8 cellular contexts compared by ENCODE assay signal in genomic region chr16:85253127-85253941, GRCh38.
DNase-seq lines count a peak whose midpoint lies in the region; ATAC-seq and TF ChIP-seq lines count a peak whose summit lies in the region.

No MANE protein-coding gene starts in this region.

- no peaks in the 10 kb centered on the region for H3K9me3 ChIP-seq in CD4-positive, alpha-beta T cell (ENCODE audit: control insufficient read depth, low read length)
- no peaks in the 10 kb centered on the region for H3K9me3 ChIP-seq in H9 (ENCODE audit: control insufficient read depth, low read depth, low read length)
- H3K9me3 ChIP-seq in heart left ventricle, result no peaks in the 10 kb centered on the region
- H3K9me3 ChIP-seq in gastrocnemius medialis, result no peaks in the 10 kb centered on the region

- no peak overlapping the region for H2AK5ac ChIP-seq in H9 (ENCODE audit: insufficient read length, low read length)

- H3K9ac ChIP-seq in H9 (ENCODE audit: extremely low read depth, insufficient read length, low read length), result no peak overlapping the region

- no peak overlapping the region for H3T11ph ChIP-seq in H9 (ENCODE audit: low read length)

- H3K4me3 Mint-ChIP-seq in CD4-positive, alpha-beta T cell, result no peak overlapping the region
- H3K4me3 Mint-ChIP-seq in H9, result no peak overlapping the region; a peak in 1 of 5 replicates
- no peak overlapping the region for H3K4me3 Mint-ChIP-seq in activated naive CD4-positive, alpha-beta T cell treated with anti-CD3 and anti-CD28 coated beads for 36 hours

- no peak overlapping the region for H3K18ac ChIP-seq in H9 (ENCODE audit: insufficient read length, low read depth, low read length)

- no peak overlapping the region for H3K4ac ChIP-seq in H9 (ENCODE audit: low read depth, low read length)

- no peak overlapping the region for H3K23ac ChIP-seq in H9 (ENCODE audit: insufficient read length, low read depth, low read length)

- no peak overlapping the region for H3K14ac ChIP-seq in H9 (ENCODE audit: insufficient read depth, low read length)

- peaks cover 4% of the 10 kb centered on the region for H4K20me1 ChIP-seq in H9 (ENCODE audit: control insufficient read depth, insufficient read depth, insufficient read length)

- CTCF ChIA-PET in CD4-positive, alpha-beta T cell (lab: Charles Lee), result interaction anchor here (0.7 to 1.7 kb wide), 3 partner anchors 8 to 14 kb away, joined by 3 to 4 read pairs (median 3); no protein-coding TSS in a partner anchor
- CTCF ChIA-PET in activated naive CD4-positive, alpha-beta T cell treated with anti-CD3 and anti-CD28 coated beads for 36 hours (lab: Charles Lee), result interaction anchor here (0.6 to 2.6 kb wide), 20 partner anchors 8 to 357 kb away, joined by 3 to 15 read pairs (median 3); no protein-coding TSS in a partner anchor

- peaks cover 3% of the 10 kb centered on the region for H3K27me3 ChIP-seq in CD4-positive, alpha-beta T cell (ENCODE audit: control insufficient read depth, insufficient read depth, low read length)
- H3K27me3 ChIP-seq in H9 (ENCODE audit: insufficient read depth, low read length) (no peaks in the 10 kb centered on the region), heart left ventricle (peaks cover 0 to 1% (median 0%) of the 10 kb centered on the region in 9 donors), gastrocnemius medialis (no peaks in the 10 kb centered on the region)

- no peak overlapping the region for H3K56ac ChIP-seq in H9 (ENCODE audit: insufficient read length, low read depth, low read length)

- H3K9me3 Mint-ChIP-seq in CD4-positive, alpha-beta T cell, result no peaks in the 10 kb centered on the region
- H3K9me3 Mint-ChIP-seq in H9, result no peaks in the 10 kb centered on the region
- no peaks in the 10 kb centered on the region for H3K9me3 Mint-ChIP-seq in activated naive CD4-positive, alpha-beta T cell treated with anti-CD3 and anti-CD28 coated beads for 36 hours

- H3K27ac ChIP-seq in CD4-positive, alpha-beta T cell (ENCODE audit: low read depth, low read length), result no peak overlapping the region
- H3K27ac ChIP-seq in H9 (ENCODE audit: insufficient read length, low read depth, low read length) (no peak overlapping the region), heart left ventricle (no peak overlapping the region), gastrocnemius medialis (no peak overlapping the region)

- no peak overlapping the region for H3K4me3 ChIP-seq in heart left ventricle
- no peak overlapping the region for H3K4me3 ChIP-seq in gastrocnemius medialis

- no peak overlapping the region for H2BK12ac ChIP-seq in H9 (ENCODE audit: insufficient read length, low read depth, low read length)

- no peak overlapping the region for H2BK5ac ChIP-seq in H9 (ENCODE audit: insufficient read length, low read length)

- no peak overlapping the region for H4K91ac ChIP-seq in H9 (ENCODE audit: insufficient read length, low read depth, low read length)

- peak; percentile 86 for ATAC-seq in CD4-positive, alpha-beta T cell (ENCODE audit: poor library complexity)
- ATAC-seq in heart left ventricle (peak; percentile 52 to 74 (median 62)), gastrocnemius medialis (peak in 1 of 2 donors; percentile 48), GM18517 (IDR thresholded peaks at IDR 0.05; ENCODE audit: unreplicated experiment) (no peak), HG03457 (IDR thresholded peaks at IDR 0.05; ENCODE audit: unreplicated experiment) (no peak)

- H2BK120ac ChIP-seq in H9 (ENCODE audit: low read depth, low read length, poor library complexity, severe bottlenecking), result no peak overlapping the region

- H2AFZ ChIP-seq in H9 (ENCODE audit: low read length), result no peak overlapping the region

- H2BK15ac ChIP-seq in H9 (ENCODE audit: low read depth, low read length), result no peak overlapping the region

- H3K4me1 ChIP-seq in H9 (ENCODE audit: insufficient read depth, low read length) (no peaks in the 10 kb centered on the region), heart left ventricle (no peaks in the 10 kb centered on the region), gastrocnemius medialis (peaks cover 0 to 10% of the 10 kb centered on the region in 2 donors)

- no peak overlapping the region for H4K8ac ChIP-seq in H9 (replicated peaks; ENCODE audit: insufficient read length, low read depth, low read length)

- H3K79me2 ChIP-seq in H9 (ENCODE audit: insufficient read depth, low read length), result no peaks in the 10 kb centered on the region; the same call in 1 of the 2 replicates

- H3K79me1 ChIP-seq in H9 (ENCODE audit: insufficient read depth, low read depth, low read length, poor library complexity, severe bottlenecking), result no peaks in the 10 kb centered on the region

- H3K4me2 ChIP-seq in H9 (ENCODE audit: insufficient read depth, insufficient read length, low read length), result no peak overlapping the region

- in situ Hi-C loops in SK-MEL-5 (cut with HindIII; ENCODE audit: low pct_unique_long_range_greater_than_20kb, low sequenced_read_pairs), result no loop called here
- in situ Hi-C loops in gastrocnemius medialis (cut with MboI; ENCODE audit: low sequenced_read_pairs in 4 of 4), result loop anchor here in 1 of 4 donors (25.0 kb wide), 1 partner anchor 459 kb away; no protein-coding TSS in a partner anchor

- WGBS in H9 (ENCODE audit: extremely low coverage, insufficient read length, low lambda C conversion rate), result no CpG with 5 or more reads among the region's 20 CpGs
- 57 to 70% (median 63%) methylated on average over 10 to 20 of the region's 20 CpGs for WGBS in heart left ventricle, 4 donors

- H2BK20ac ChIP-seq in H9 (ENCODE audit: low read depth, low read length, poor library complexity, severe bottlenecking), result no peak overlapping the region

- H3K36me3 Mint-ChIP-seq in CD4-positive, alpha-beta T cell (ENCODE audit: low read depth), result no peaks in the 10 kb centered on the region
- no peaks in the 10 kb centered on the region; a peak in 1 of 7 replicates for H3K36me3 Mint-ChIP-seq in H9 (ENCODE audit: insufficient read depth in 1 of 3, low read depth in 3 of 3)
- H3K36me3 Mint-ChIP-seq in activated naive CD4-positive, alpha-beta T cell treated with anti-CD3 and anti-CD28 coated beads for 36 hours (ENCODE audit: low read depth), result no peaks in the 10 kb centered on the region

- peaks cover 8% of the 10 kb centered on the region for H3K27me3 Mint-ChIP-seq in CD4-positive, alpha-beta T cell
- H3K27me3 Mint-ChIP-seq in H9 (ENCODE audit: low read depth), result no peaks in the 10 kb centered on the region
- H3K27me3 Mint-ChIP-seq in activated naive CD4-positive, alpha-beta T cell treated with anti-CD3 and anti-CD28 coated beads for 36 hours (ENCODE audit: low read depth), result peaks cover 4% of the 10 kb centered on the region

- H4K5ac ChIP-seq in H9 (ENCODE audit: insufficient read length, low read depth, low read length), result no peak overlapping the region

- peak; percentile 44 to 74 (median 56) for DNase-seq in CD4-positive, alpha-beta T cell
- DNase-seq in H9 (peak; percentile 82), SK-MEL-5 (ENCODE audit: low read depth, low spot score) (peak; percentile 52), heart left ventricle (peak in 4 of 5 donors; percentile 44 to 79 (median 56)), gastrocnemius medialis (peak in 1 of 2 donors; percentile 24)
- peak; percentile 73 for DNase-seq in activated naive CD4-positive, alpha-beta T cell treated with anti-CD3 and anti-CD28 coated beads for 36 hours

- POLR2A ChIA-PET in CD4-positive, alpha-beta T cell (lab: Charles Lee), result no interaction called here

- peak; percentile 86 for TF ChIP-seq CTCF in CD4-positive, alpha-beta T cell (IDR thresholded peaks at IDR 0.05)
- peak; percentile 99 for TF ChIP-seq CTCF in H9 (conservative IDR thresholded peaks at IDR 0.05)
- TF ChIP-seq CTCF in heart left ventricle (IDR thresholded peaks at IDR 0.05), result peak; percentile 83 to 97 (median 90)
- peak; percentile 66 to 90 (median 83) for TF ChIP-seq CTCF in gastrocnemius medialis (IDR thresholded peaks at IDR 0.05 in 4 of 5, conservative IDR thresholded peaks at IDR 0.05 in 1 of 5)

- H3K36me3 ChIP-seq in heart left ventricle, result no peaks in the 10 kb centered on the region
- H3K36me3 ChIP-seq in gastrocnemius medialis, result no peaks in the 10 kb centered on the region

- no peak overlapping the region for H3K27ac Mint-ChIP-seq in CD4-positive, alpha-beta T cell
- H3K27ac Mint-ChIP-seq in H9, result peak overlapping the region in 2 of 3 experiments; percentile 68 to 79; a peak in 2 of 7 replicates
- no peak overlapping the region for H3K27ac Mint-ChIP-seq in activated naive CD4-positive, alpha-beta T cell treated with anti-CD3 and anti-CD28 coated beads for 36 hours

- TF ChIP-seq POLR2A in heart left ventricle (IDR thresholded peaks at IDR 0.05), result no peak
- no peak for TF ChIP-seq POLR2A in gastrocnemius medialis (IDR thresholded peaks at IDR 0.05)

- H3K23me2 ChIP-seq in H9 (ENCODE audit: insufficient read length, low read depth, low read length, poor library complexity, severe bottlenecking), result no peaks in the 10 kb centered on the region

- intact Hi-C loops in CD4-positive, alpha-beta T cell (cut with DNase I, micrococcal nuclease), result no loop called here
- intact Hi-C loops in activated naive CD4-positive, alpha-beta T cell treated with anti-CD3 and anti-CD28 coated beads for 36 hours (cut with micrococcal nuclease), result no loop called here
- intact Hi-C loops in heart left ventricle (cut with DNase I), result no loop called here
- intact Hi-C loops in gastrocnemius medialis (cut with DNase I; ENCODE audit: low total_unique reads), result no loop called here

- no peaks in the 10 kb centered on the region for H3K4me1 Mint-ChIP-seq in CD4-positive, alpha-beta T cell (ENCODE audit: low read depth)
- peaks cover 0 to 10% of the 10 kb centered on the region in 2 experiments; a peak in 2 of 4 replicates for H3K4me1 Mint-ChIP-seq in H9
- no peaks in the 10 kb centered on the region for H3K4me1 Mint-ChIP-seq in activated naive CD4-positive, alpha-beta T cell treated with anti-CD3 and anti-CD28 coated beads for 36 hours (ENCODE audit: low read depth)

Comparison
In these comparisons a context has a peak if more than half of its experiments do, and no peak if none do; other contexts are left out.
1. ATAC-seq: peak in CD4-positive, alpha-beta T cell (single experiment) and heart left ventricle (4 of 4); none in GM18517 (single experiment) and HG03457 (single experiment).
2. H3K27ac Mint-ChIP-seq: peak in H9 (2 of 3); none in CD4-positive, alpha-beta T cell (single experiment) and activated naive CD4-positive, alpha-beta T cell treated with anti-CD3 and anti-CD28 coated beads for 36 hours (single experiment).
3. Peak in every context shown above with its lines, with median percentiles within 50 percentile points of each other: CTCF ChIP-seq.